Comparison of ENCODE assay signal across 8 cellular contexts in the genomic region with DNA sequence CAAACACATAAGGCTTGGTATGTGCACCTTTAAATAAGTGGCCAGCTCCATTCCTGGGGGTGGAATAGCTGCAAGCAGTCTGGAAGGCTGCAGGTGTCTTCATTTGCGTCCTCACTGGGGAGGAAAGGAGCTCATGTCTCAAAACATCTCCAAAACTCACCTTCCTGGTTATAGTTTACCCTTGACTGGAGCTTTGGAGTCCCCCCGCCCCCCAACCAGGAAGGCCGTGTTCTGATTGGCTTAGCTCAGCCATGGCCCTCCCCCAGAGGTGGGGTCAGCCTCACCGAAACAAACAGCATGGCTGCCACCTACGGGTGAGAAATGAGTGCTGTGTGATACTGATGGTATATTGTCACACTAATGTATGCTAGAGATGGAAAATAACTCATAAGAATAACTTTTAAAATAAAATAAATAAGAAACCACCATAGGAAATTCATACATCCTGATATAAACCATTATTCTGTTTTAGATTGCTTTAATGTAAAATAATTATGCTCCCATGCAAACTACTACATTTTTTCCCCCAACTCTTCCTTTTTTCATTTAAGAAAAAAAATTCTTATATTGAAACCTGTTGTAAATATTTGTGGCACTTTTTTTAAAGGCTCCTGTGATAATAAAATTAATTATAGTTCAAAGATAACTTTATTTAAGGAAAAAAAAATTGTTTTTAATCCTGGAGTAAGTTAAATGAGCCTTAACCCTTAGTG.
DNase-seq lines count a peak whose midpoint lies in the region; ATAC-seq, FAIRE-seq and TF ChIP-seq lines count a peak whose summit lies in the region.

No MANE protein-coding gene starts in this region.

- H3K4me2 ChIP-seq in A549 = peak overlapping the region; percentile 22

- DNase-seq in A549 (ENCODE audit: low read depth in 1 of 2, low spot score in 1 of 2) = peak; percentile 82 to 87
- DNase-seq in HFFc6 = peak; percentile 35
- DNase-seq in LoVo (ENCODE audit: low spot score) = peak; percentile 18
- peak; percentile 6 for DNase-seq in T-helper 22 cell (ENCODE audit: low read depth)
- DNase-seq in fibroblast of mammary gland (ENCODE audit: low read depth) = peak; percentile 41
- peak; percentile 30 for DNase-seq in progenitor cell of endocrine pancreas (ENCODE audit: low spot score, unreplicated experiment)
- DNase-seq in HCEC 1CT = no peak

- peak; percentile 53 for TF ChIP-seq CTCF in A549 (IDR thresholded peaks at IDR 0.05)
- TF ChIP-seq CTCF in GM12872 (IDR thresholded peaks at IDR 0.05; ENCODE audit: insufficient read depth, low read depth, low read length) = peak; percentile 26; the same call in 2 of the 3 replicates
- peak; percentile 63 for TF ChIP-seq CTCF in HFFc6 (IDR thresholded peaks at IDR 0.05)
- TF ChIP-seq CTCF in fibroblast of mammary gland (conservative IDR thresholded peaks at IDR 0.05; ENCODE audit: control insufficient read depth, insufficient read depth, low read depth, low read length) = peak; percentile 30
- TF ChIP-seq CTCF in progenitor cell of endocrine pancreas (IDR thresholded peaks at IDR 0.05; ENCODE audit: unreplicated experiment) = peak; percentile 52

- H3K36me3 Mint-ChIP-seq in HFFc6 (ENCODE audit: low read depth) = no peaks in the 10 kb centered on the region
- H3K36me3 Mint-ChIP-seq in progenitor cell of endocrine pancreas (ENCODE audit: insufficient read depth) = no peaks in the 10 kb centered on the region

- H3K4me1 ChIP-seq in A549 = no peaks in the 10 kb centered on the region

- no peak overlapping the region for H3K27ac ChIP-seq in A549

- no peak for TF ChIP-seq POLR2A in A549 (IDR thresholded peaks at IDR 0.05; ENCODE audit: low read length)

- H3K27me3 Mint-ChIP-seq in HFFc6 (ENCODE audit: insufficient read depth) (no peaks in the 10 kb centered on the region; the same call in 1 of the 2 replicates), progenitor cell of endocrine pancreas (no peaks in the 10 kb centered on the region)

- 7% methylated on average over 3 of the region's 5 CpGs for WGBS in A549 (ENCODE audit: missing lambda C conversion rate)

- TF ChIP-seq RAD21 in A549 (conservative IDR thresholded peaks at IDR 0.05 in 1 of 2, IDR thresholded peaks at IDR 0.05 in 1 of 2) = peak; percentile 68 to 77

- H3K4me3 Mint-ChIP-seq in HFFc6 (no peak overlapping the region), progenitor cell of endocrine pancreas (ENCODE audit: low read depth) (no peak overlapping the region)

- H3K9me3 Mint-ChIP-seq in HFFc6 (no peaks in the 10 kb centered on the region), progenitor cell of endocrine pancreas (ENCODE audit: low read depth) (no peaks in the 10 kb centered on the region)

- TF ChIP-seq EP300 in A549 (IDR thresholded peaks at IDR 0.05) = no peak

- no peak overlapping the region for H3K27ac Mint-ChIP-seq in HFFc6
- no peak overlapping the region for H3K27ac Mint-ChIP-seq in progenitor cell of endocrine pancreas

- no peaks in the 10 kb centered on the region for H3K9me3 ChIP-seq in A549

- no peak for FAIRE-seq in A549 (lab: Jason Lieb, UNC)

- POLR2A ChIA-PET in A549 (lab: Yijun Ruan, JAX) = no interaction called here

- ATAC-seq in A549 = peak; percentile 98 to 100

- H3K4me1 Mint-ChIP-seq in HFFc6 (ENCODE audit: low read depth) (no peaks in the 10 kb centered on the region), progenitor cell of endocrine pancreas (ENCODE audit: low read depth) (peaks cover 1% of the 10 kb centered on the region)

- no peak overlapping the region for H3K4me3 ChIP-seq in A549
- H3K4me3 ChIP-seq in fibroblast of mammary gland (ENCODE audit: control insufficient read depth, low read depth, low read length) = no peak overlapping the region

- CTCF ChIA-PET in A549 (lab: Yijun Ruan, JAX) = interaction anchor here (0.9 to 1.1 kb wide), 2 partner anchors 51 to 122 kb away, joined by 3 to 4 read pairs; no protein-coding TSS in a partner anchor

TF ChIP-seq in A549, 52 proteins besides CTCF, POLR2A, EP300 and RAD21:
- TF ChIP-seq JUN (IDR thresholded peaks at IDR 0.05) (no peak), SMC3 (IDR thresholded peaks at IDR 0.05) (peak; percentile 57)
